ENCODE assay signal across 20 cellular contexts in genomic region chr22:48004038-48004437, GRCh38.
DNase-seq lines count a peak whose midpoint lies in the region; ATAC-seq, FAIRE-seq and TF ChIP-seq lines count a peak whose summit lies in the region.
"Had no signal": no experiment of that assay in that cellular context is flagged by ENCODE, and none has a peak within 500 bp of the region (broad histone marks: within the 10 kb centered on the region; RNA-seq: fewer than 3 reads in every experiment).

No MANE protein-coding gene starts in this region.

- no peak overlapping the region for H3K27ac Mint-ChIP-seq in neural progenitor cell
- H3K27ac Mint-ChIP-seq: B cell had no signal

- no peaks in the 10 kb centered on the region for H3K4me1 ChIP-seq in neural progenitor cell

- H3K27ac ChIP-seq in WERI-Rb-1 = no peak overlapping the region
- H3K27ac ChIP-seq in neural progenitor cell = no peak overlapping the region
- H3K27ac ChIP-seq: SK-N-MC had no signal

- H3K4me2 ChIP-seq in neural progenitor cell = no peak overlapping the region

- no peak for TF ChIP-seq POLR2A in GM12891 (IDR thresholded peaks at IDR 0.05; ENCODE audit: low read depth, low read length)

- no peaks in the 10 kb centered on the region for H4K20me1 ChIP-seq in neural progenitor cell (ENCODE audit: low read depth)

- DNase-seq in NCI-H526 (lab: John Stamatoyannopoulos, UW) = peak; percentile 3 to 25
- no peak for DNase-seq in NCI-H526 treated with DMSO at 0.1 percent for 48 hours (lab: John Stamatoyannopoulos, UW)
- no peak for DNase-seq in WERI-Rb-1
- DNase-seq in neural progenitor cell (ENCODE audit: low spot score) = no peak
- DNase-seq in nucleus accumbens (lab: John Stamatoyannopoulos, UW) = no peak
- no peak for DNase-seq in GM12891 (ENCODE audit: insufficient read length, low spot score)
- DNase-seq: 8988T, COR-L47, DMS 273 treated with DMSO at 0.1 percent for 48 hours, DND-41, HCEC 1CT, NCI-H187 treated with DMSO at 0.1 percent for 48 hours, NCI-H226, NCI-H524, SHP77 had no signal

- no peak overlapping the region for H3K9ac ChIP-seq in neural progenitor cell

- peaks cover 2% of the 10 kb centered on the region for H3K27me3 Mint-ChIP-seq in neural progenitor cell (ENCODE audit: insufficient read depth, low read depth)

- peaks cover 3% of the 10 kb centered on the region for H3K9me3 Mint-ChIP-seq in neural progenitor cell

- ATAC-seq in GM21367 (IDR thresholded peaks at IDR 0.05; ENCODE audit: unreplicated experiment) = no peak

- no peak for FAIRE-seq in GM12891 (lab: Jason Lieb, UNC)
- FAIRE-seq: G401.6 had no signal

- peak; percentile 14; the same call in 1 of the 2 replicates for TF ChIP-seq RAD21 in Ishikawa (IDR thresholded peaks at IDR 0.05; ENCODE audit: low read depth)

- no peak overlapping the region for H2AFZ ChIP-seq in neural progenitor cell (replicated peaks)

- H3K4me3 Mint-ChIP-seq in neural progenitor cell = no peak overlapping the region
- H3K4me3 Mint-ChIP-seq: B cell had no signal

- no peaks in the 10 kb centered on the region for H3K79me2 ChIP-seq in neural progenitor cell (ENCODE audit: low read depth)

- H3K4me3 ChIP-seq in WERI-Rb-1 (ENCODE audit: low read depth, low read length) (no peak overlapping the region), neural progenitor cell (no peak overlapping the region)
- H3K4me3 ChIP-seq: SK-N-MC had no signal

- H3K9me3 ChIP-seq in WERI-Rb-1 (ENCODE audit: severe bottlenecking) (no peaks in the 10 kb centered on the region), neural progenitor cell (ENCODE audit: low read depth) (no peaks in the 10 kb centered on the region)

- peaks cover 11% of the 10 kb centered on the region for H3K4me1 Mint-ChIP-seq in neural progenitor cell
- H3K4me1 Mint-ChIP-seq: B cell had no signal

- H3K36me3 ChIP-seq in WERI-Rb-1 (no peaks in the 10 kb centered on the region), neural progenitor cell (no peaks in the 10 kb centered on the region)

- no peak for TF ChIP-seq EP300 in Ishikawa (IDR thresholded peaks at IDR 0.05; ENCODE audit: borderline replicate concordance)

- H3K27me3 ChIP-seq in WERI-Rb-1 (ENCODE audit: insufficient read depth, low read depth, severe bottlenecking) (no peaks in the 10 kb centered on the region), neural progenitor cell (no peaks in the 10 kb centered on the region)

- TF ChIP-seq CTCF in WERI-Rb-1 (IDR thresholded peaks at IDR 0.05; ENCODE audit: low read depth, low read length) (peak; percentile 25; the same call in 1 of the 2 replicates), neural progenitor cell (IDR thresholded peaks at IDR 0.05) (peak; percentile 11)

- no peaks in the 10 kb centered on the region for H3F3A ChIP-seq in neural progenitor cell (ENCODE audit: low read depth)

- H3K36me3 Mint-ChIP-seq in neural progenitor cell = no peaks in the 10 kb centered on the region

TF ChIP-seq in Ishikawa, 13 proteins besides CTCF, POLR2A, EP300 and RAD21:
- TF ChIP-seq TCF12 (IDR thresholded peaks at IDR 0.05; ENCODE audit: low read depth) (no peak), TEAD4 (IDR thresholded peaks at IDR 0.05) (no peak), EGR1 (IDR thresholded peaks at IDR 0.05) (no peak; the same call in 1 of the 2 replicates), NFIC (IDR thresholded peaks at IDR 0.05) (no peak), ZBTB7A (IDR thresholded peaks at IDR 0.05; ENCODE audit: low read depth) (no peak), REST (IDR thresholded peaks at IDR 0.05; ENCODE audit: low read depth) (no peak), CEBPB (IDR thresholded peaks at IDR 0.05) (no peak)
- TF ChIP-seq, protein P1, sequence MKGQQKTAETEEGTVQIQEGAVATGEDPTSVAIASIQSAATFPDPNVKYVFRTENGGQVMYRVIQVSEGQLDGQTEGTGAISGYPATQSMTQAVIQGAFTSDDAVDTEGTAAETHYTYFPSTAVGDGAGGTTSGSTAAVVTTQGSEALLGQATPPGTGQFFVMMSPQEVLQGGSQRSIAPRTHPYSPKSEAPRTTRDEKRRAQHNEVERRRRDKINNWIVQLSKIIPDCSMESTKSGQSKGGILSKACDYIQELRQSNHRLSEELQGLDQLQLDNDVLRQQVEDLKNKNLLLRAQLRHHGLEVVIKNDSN (IDR thresholded peaks at IDR 0.05) = peak; percentile 64
TF ChIP-seq in Ishikawa: peak in this region for 1.

TF ChIP-seq in GM12891, 5 proteins besides CTCF, POLR2A, EP300 and RAD21:
- TF ChIP-seq PAX5 (IDR thresholded peaks at IDR 0.05; ENCODE audit: insufficient read depth, low read length, severe bottlenecking) (no peak), POU2F2 (IDR thresholded peaks at IDR 0.05; ENCODE audit: low read depth, low read length) (no peak)

Comparison
In these comparisons a context has a peak if more than half of its experiments do, and no peak if none do; other contexts are left out.
1. DNase-seq: peak in NCI-H526 (2 of 2); none in NCI-H526 treated with DMSO at 0.1 percent for 48 hours (single experiment), WERI-Rb-1 (single experiment), neural progenitor cell (single experiment), nucleus accumbens (0 of 56) and GM12891 (single experiment).